20 cellular contexts compared by ENCODE assay signal in genomic region chr18:3898866-3899613, GRCh38.
"Had no signal": no experiment of that assay in that cellular context is flagged by ENCODE, and none has a peak within 500 bp of the region (broad histone marks: within the 10 kb centered on the region; RNA-seq: fewer than 3 reads in every experiment).

No MANE protein-coding gene starts in this region.

- FAIRE-seq: keratinocyte had no signal

- ATAC-seq: esophagus mucosa; left cardiac atrium; sciatic nerve; stimulated activated naive CD8-positive, alpha-beta T cell treated with anti-CD3 and anti-CD28 coated beads, Interleukin-15, Interleukin-2, amounts not matched to agents 100 U/mL and 50 U/mL, for 24 hours had no signal

- DNase-seq: activated CD4-positive, alpha-beta T cell treated with anti-CD3 and anti-CD28 coated beads for 4 hours; activated CD4-positive, alpha-beta T cell treated with anti-CD3 and anti-CD28 coated beads, Interleukin-2, amount 50 U/mL, for 4 hours; activated CD8-positive, alpha-beta memory T cell treated with anti-CD3 and anti-CD28 coated beads for 24 hours; activated effector memory CD4-positive, alpha-beta T cell treated with anti-CD3 and anti-CD28 coated beads, Interleukin-2, amount 50 U/mL, for 16 hours; activated naive CD4-positive, alpha-beta T cell treated with anti-CD3 and anti-CD28 coated beads for 36 hours; activated naive CD8-positive, alpha-beta T cell treated with anti-CD3 and anti-CD28 coated beads for 36 hours; adrenal gland; endodermal cell; foreskin fibroblast; head of caudate nucleus; hippocampal formation; left cardiac atrium; mammary epithelial cell; stimulated activated CD4-positive, alpha-beta T cell treated with anti-CD3 and anti-CD28 coated beads, Interleukin-12 subunit alpha, Interleukin-12 subunit beta, amount 100 ng/mL, for 4 hours; stimulated activated CD4-positive, alpha-beta T cell treated with anti-CD3 and anti-CD28 coated beads, Interleukin-4, amount 100 ng/mL, for 1 hour; stimulated activated naive CD8-positive, alpha-beta T cell treated with anti-CD3 and anti-CD28 coated beads, Interleukin-15, Interleukin-2, amounts not matched to agents 100 U/mL and 50 U/mL, for 24 hours; trophoblast cell had no signal
